18 cellular contexts compared by ENCODE assay signal in genomic region chr15:101068523-101068960, GRCh38.
DNase-seq lines count a peak whose midpoint lies in the region; ATAC-seq, FAIRE-seq and TF ChIP-seq lines count a peak whose summit lies in the region.
"Had no signal": no experiment of that assay in that cellular context is flagged by ENCODE, and none has a peak within 500 bp of the region (broad histone marks: within the 10 kb centered on the region; RNA-seq: fewer than 3 reads in every experiment).

No MANE protein-coding gene starts in this region.

- no peak for TF ChIP-seq CTCF in hepatocyte (IDR thresholded peaks at IDR 0.05; ENCODE audit: poor library complexity)
- TF ChIP-seq CTCF in neural progenitor cell (IDR thresholded peaks at IDR 0.05): no peak
- no peak for TF ChIP-seq CTCF in GM10248 (IDR thresholded peaks at IDR 0.05; ENCODE audit: control extremely low read depth, extremely low read depth, low read depth, missing control alignments)

- H3K36me3 ChIP-seq in ACC112 (ENCODE audit: insufficient read depth, low read length) (peaks cover 5% of the 10 kb centered on the region; the same call in 1 of the 2 replicates), NT2/D1 (ENCODE audit: insufficient read depth, insufficient read length, low read length) (peaks cover 14% of the 10 kb centered on the region), hepatocyte (replicated peaks; ENCODE audit: insufficient read depth, low read depth) (no peaks in the 10 kb centered on the region), neural progenitor cell (no peaks in the 10 kb centered on the region)

- H3K4me3 ChIP-seq in ACC112 (ENCODE audit: low read depth, low read length) (no peak overlapping the region), NT2/D1 (ENCODE audit: insufficient read length, low read depth) (peak overlapping the region; percentile 38), hepatocyte (no peak overlapping the region), neural progenitor cell (no peak overlapping the region)

- H3K4me3 Mint-ChIP-seq in neural progenitor cell: no peak overlapping the region
- H3K4me3 Mint-ChIP-seq: activated B cell treated with CpG ODN at 0.5 μM for 24 hours had no signal

- peaks cover 50% of the 10 kb centered on the region for H3K4me1 Mint-ChIP-seq in neural progenitor cell

- peaks cover 3% of the 10 kb centered on the region for H3K27me3 Mint-ChIP-seq in neural progenitor cell (ENCODE audit: insufficient read depth, low read depth)
- H3K27me3 Mint-ChIP-seq: activated B cell treated with CpG ODN at 0.5 μM for 24 hours had no signal

- no peak overlapping the region for H2AFZ ChIP-seq in ACC112 (ENCODE audit: low read length, unreplicated experiment)
- H2AFZ ChIP-seq in hepatocyte: no peak overlapping the region
- peak overlapping the region; percentile 77 for H2AFZ ChIP-seq in neural progenitor cell (replicated peaks)

- peak overlapping the region; percentile 93 for H3K27ac Mint-ChIP-seq in neural progenitor cell
- H3K27ac Mint-ChIP-seq: activated B cell treated with CpG ODN at 0.5 μM for 24 hours had no signal

- no peaks in the 10 kb centered on the region for H3K79me2 ChIP-seq in ACC112 (ENCODE audit: control insufficient read depth, insufficient read depth, low read length, unreplicated experiment)
- no peaks in the 10 kb centered on the region for H3K79me2 ChIP-seq in hepatocyte
- H3K79me2 ChIP-seq in neural progenitor cell (ENCODE audit: low read depth): no peaks in the 10 kb centered on the region

- no peaks in the 10 kb centered on the region for H3K36me3 Mint-ChIP-seq in neural progenitor cell

- H3K9me3 ChIP-seq in NT2/D1 (ENCODE audit: insufficient read depth, low read length) (peaks cover 4% of the 10 kb centered on the region; the same call in 1 of the 2 replicates), hepatocyte (ENCODE audit: low read depth) (no peaks in the 10 kb centered on the region), neural progenitor cell (ENCODE audit: low read depth) (no peaks in the 10 kb centered on the region)

- no peak for ATAC-seq in GM18517 (IDR thresholded peaks at IDR 0.05; ENCODE audit: unreplicated experiment)

- H3K9ac ChIP-seq in NT2/D1 (ENCODE audit: insufficient read length, low read depth) (peak overlapping the region; percentile 92), neural progenitor cell (no peak overlapping the region)

- H3K27ac ChIP-seq in ACC112 (ENCODE audit: low read depth, low read length): peak overlapping the region; percentile 85; the same call in 1 of the 2 replicates
- peak overlapping the region; percentile 88 for H3K27ac ChIP-seq in hepatocyte
- H3K27ac ChIP-seq in neural progenitor cell: peak overlapping the region; percentile 87
- H3K27ac ChIP-seq: foreskin keratinocyte had no signal

- no peaks in the 10 kb centered on the region for H3K9me2 ChIP-seq in hepatocyte (replicated peaks; ENCODE audit: insufficient read depth)

- H4K20me1 ChIP-seq in hepatocyte (ENCODE audit: insufficient read depth, poor library complexity, severe bottlenecking): no peaks in the 10 kb centered on the region
- H4K20me1 ChIP-seq in neural progenitor cell (ENCODE audit: low read depth): no peaks in the 10 kb centered on the region

- H3K27me3 ChIP-seq in ACC112 (ENCODE audit: insufficient read depth, low read length) (no peaks in the 10 kb centered on the region), NT2/D1 (ENCODE audit: insufficient read depth, insufficient read length) (peaks cover 2% of the 10 kb centered on the region), hepatocyte (no peaks in the 10 kb centered on the region), neural progenitor cell (no peaks in the 10 kb centered on the region)
- H3K27me3 ChIP-seq: foreskin keratinocyte had no signal

- peaks cover 36% of the 10 kb centered on the region for H3F3A ChIP-seq in neural progenitor cell (ENCODE audit: low read depth)

- 46% methylated on average over 11 of the region's 11 CpGs for WGBS in hepatocyte (ENCODE audit: low lambda C conversion rate, missing lambda C conversion rate)

- CTCF ChIA-PET in GM10248 (lab: Yijun Ruan, JAX): no interaction called here

- FAIRE-seq in HTR-8/SVneo (lab: Jason Lieb, UNC): no peak
- FAIRE-seq: GM18507, RCC 7860 had no signal

- DNase-seq in NT2/D1 (ENCODE audit: low read depth, low spot score): no peak
- no peak for DNase-seq in hepatocyte (ENCODE audit: low spot score)
- DNase-seq in neural progenitor cell (ENCODE audit: low spot score): no peak
- DNase-seq in cerebellar cortex (ENCODE audit: low spot score): no peak
- no peak for DNase-seq in HTR-8/SVneo (ENCODE audit: insufficient read length, low spot score)
- no peak for DNase-seq in GM10248 (ENCODE audit: extremely low spot score)
- DNase-seq: activated B cell treated with CpG ODN at 0.5 μM for 24 hours; activated naive CD4-positive, alpha-beta T cell treated with Interleukin-2 at 50 U/mL for 16 hours; effector memory CD4-positive, alpha-beta T cell; GDM1; NCI-H187 treated with DMSO at 0.1 percent for 48 hours; NCI-H524 treated with DMSO at 0.1 percent for 48 hours; stimulated activated CD8-positive, alpha-beta memory T cell treated with anti-CD3 and anti-CD28 coated beads, Interleukin-4, amount 100 ng/mL, for 48 hours had no signal

- peaks cover 3% of the 10 kb centered on the region for H3K9me3 Mint-ChIP-seq in neural progenitor cell
- H3K9me3 Mint-ChIP-seq: activated B cell treated with CpG ODN at 0.5 μM for 24 hours had no signal

- POLR2A ChIA-PET in GM10248 (lab: Yijun Ruan, JAX): no interaction called here

- H3K4me1 ChIP-seq in ACC112 (ENCODE audit: control insufficient read depth, insufficient read depth, low read length, unreplicated experiment): peaks cover 27% of the 10 kb centered on the region
- H3K4me1 ChIP-seq in NT2/D1 (ENCODE audit: insufficient read depth, insufficient read length): peaks cover 47% of the 10 kb centered on the region
- H3K4me1 ChIP-seq in hepatocyte (ENCODE audit: insufficient read depth): peaks cover 24% of the 10 kb centered on the region
- H3K4me1 ChIP-seq in neural progenitor cell: peaks cover 39% of the 10 kb centered on the region

- H3K4me2 ChIP-seq in hepatocyte (no peak overlapping the region), neural progenitor cell (peak overlapping the region; percentile 60)
